ENCODE assay signal across 13 cellular contexts in the genomic region with DNA sequence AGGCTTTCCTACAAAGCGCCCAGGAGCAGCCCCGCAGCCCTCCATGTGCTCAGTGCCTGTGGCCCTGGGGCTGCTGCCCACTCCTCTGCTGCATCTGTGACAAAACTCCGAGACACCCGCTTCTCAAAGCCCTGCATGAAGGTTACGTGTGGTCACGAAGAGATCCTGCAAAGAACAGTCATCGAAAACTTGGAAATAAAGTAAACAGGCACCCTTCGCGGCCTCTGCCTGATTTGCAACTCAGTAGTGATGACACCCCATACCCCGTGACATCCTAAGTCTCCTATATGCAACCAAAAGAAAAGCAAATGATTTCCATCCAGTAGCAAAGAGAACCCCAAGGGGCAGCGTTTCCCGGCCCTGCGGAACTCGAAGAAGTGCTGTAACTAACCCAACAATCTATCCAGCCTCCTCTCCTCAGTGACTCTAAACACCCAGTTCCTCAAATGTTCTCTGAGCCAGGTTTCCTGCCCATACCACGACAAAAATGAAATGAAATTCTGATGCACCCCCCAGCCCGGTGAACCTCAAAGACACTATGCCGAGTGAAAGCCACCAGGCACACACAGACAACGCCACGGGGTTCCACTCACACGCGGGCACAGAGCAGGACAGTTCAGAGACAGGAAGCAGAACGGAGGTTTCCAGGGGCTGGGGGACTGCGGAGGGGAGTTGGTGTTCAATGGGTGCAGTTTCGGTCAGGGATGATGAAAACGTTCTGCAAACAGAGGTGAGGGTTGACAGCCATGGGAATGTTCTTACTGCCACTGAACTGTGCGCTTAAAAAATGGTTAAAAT. TPM values are rescaled to one million over a fixed set of nuclear protein-coding genes. Genes with fewer than 3 reads are reported as not detected.
DNase-seq lines count a peak whose midpoint lies in the region; ATAC-seq, FAIRE-seq and TF ChIP-seq lines count a peak whose summit lies in the region.
"Had no signal": no experiment of that assay in that cellular context is flagged by ENCODE, and none has a peak within 500 bp of the region (broad histone marks: within the 10 kb centered on the region; RNA-seq: fewer than 3 reads in every experiment).

No MANE protein-coding gene starts in this region.

- H3K4me3 ChIP-seq in left ventricle myocardium inferior: no peak overlapping the region
- H3K4me3 ChIP-seq in kidney (ENCODE audit: low read length in 2 of 2): no peak overlapping the region
- no peak overlapping the region for H3K4me3 ChIP-seq in upper lobe of right lung

- FAIRE-seq in kidney (lab: Jason Lieb, UNC): no peak

- H3K27ac ChIP-seq in left ventricle myocardium inferior (replicated peaks) (no peak overlapping the region), kidney (ENCODE audit: low read depth in 2 of 2, low read length in 2 of 2) (no peak overlapping the region), upper lobe of right lung (no peak overlapping the region)

- TF ChIP-seq CTCF in left ventricle myocardium inferior (IDR thresholded peaks at IDR 0.05; ENCODE audit: borderline replicate concordance) (no peak), kidney (IDR thresholded peaks at IDR 0.05; ENCODE audit: borderline replicate concordance, extremely low read depth, insufficient read depth) (no peak), upper lobe of right lung (IDR thresholded peaks at IDR 0.05) (no peak)

- H3K4me1 ChIP-seq in left ventricle myocardium inferior: peaks cover 38% of the 10 kb centered on the region
- peaks cover 4 to 8% of the 10 kb centered on the region in 2 donors for H3K4me1 ChIP-seq in kidney (ENCODE audit: control insufficient read depth in 1 of 2, insufficient read depth in 1 of 2, low read depth in 1 of 2, low read length in 2 of 2)
- peaks cover 13% of the 10 kb centered on the region for H3K4me1 ChIP-seq in upper lobe of right lung

- no peaks in the 10 kb centered on the region for H3K9me3 ChIP-seq in left ventricle myocardium inferior (replicated peaks)
- H3K9me3 ChIP-seq in kidney (ENCODE audit: control insufficient read depth in 1 of 2, low read length in 2 of 2): no peaks in the 10 kb centered on the region
- H3K9me3 ChIP-seq in upper lobe of right lung: no peaks in the 10 kb centered on the region

- DNase-seq in Right ventricle myocardium inferior (ENCODE audit: missing footprints) (peak; percentile 78), left ventricle myocardium inferior (no peak), SKM-1 treated with dmso at 0.1 percent for 144 hours (lab: John Stamatoyannopoulos, UW; ENCODE audit: unreplicated experiment) (peak; percentile 78), kidney (peak; percentile 51), upper lobe of right lung (peak; percentile 67), GF-D8 (lab: John Stamatoyannopoulos, UW) (no peak), AG08396 (ENCODE audit: low spot score) (no peak)
- no peak for DNase-seq in activated CD4-positive, alpha-beta T cell treated with anti-CD3 and anti-CD28 coated beads, Interleukin-2, amount 50 U/mL, for 1 hour
- DNase-seq: amygdala, Karpas-422, left colon, NCI-H2107, PC-3 had no signal

- H3K27me3 ChIP-seq in left ventricle myocardium inferior (ENCODE audit: low read depth): no peaks in the 10 kb centered on the region
- no peaks in the 10 kb centered on the region for H3K27me3 ChIP-seq in upper lobe of right lung

- H3K9ac ChIP-seq in kidney (ENCODE audit: low read length in 2 of 2): no peak overlapping the region

- intact Hi-C loops in Right ventricle myocardium inferior (cut with DNase I): no loop called here
- intact Hi-C loops in left ventricle myocardium inferior (cut with micrococcal nuclease): no loop called here
- intact Hi-C loops in kidney (cut with DNase I): no loop called here
- intact Hi-C loops in upper lobe of right lung (cut with DNase I): no loop called here

- no peak for ATAC-seq in Right ventricle myocardium inferior
- ATAC-seq in upper lobe of right lung: peak; percentile 77
- ATAC-seq: left colon, PC-3 had no signal

- H3K36me3 ChIP-seq in left ventricle myocardium inferior: peaks cover 15% of the 10 kb centered on the region
- no peaks in the 10 kb centered on the region for H3K36me3 ChIP-seq in kidney (ENCODE audit: control insufficient read depth in 1 of 2, insufficient read depth in 2 of 2, low read length in 2 of 2)
- H3K36me3 ChIP-seq in upper lobe of right lung: no peaks in the 10 kb centered on the region

RNA-seq across cellular contexts. Expression of a gene that starts 19.0 kb away (rescaled TPM):
- total RNA-seq in Right ventricle myocardium inferior (37.0 TPM), left ventricle myocardium inferior (29.5 TPM), kidney (30.9 TPM), upper lobe of right lung (33.5 TPM)
- 7.1 TPM for polyA plus RNA-seq in kidney (ENCODE audit: insufficient read depth, low read depth, low replicate concordance)

RNA-seq across cellular contexts. Expression of a gene that starts 42.6 kb away (rescaled TPM):
- total RNA-seq in Right ventricle myocardium inferior (18.7 TPM), left ventricle myocardium inferior (15.1 TPM), kidney (33.1 TPM), upper lobe of right lung (30.7 TPM)
- 22.2 TPM for polyA plus RNA-seq in kidney (ENCODE audit: insufficient read depth, low read depth, low replicate concordance)

Comparison
In these comparisons a context has a peak if more than half of its experiments do, and no peak if none do; other contexts are left out.
1. DNase-seq: peak in Right ventricle myocardium inferior (single experiment), SKM-1 treated with dmso at 0.1 percent for 144 hours (single experiment), kidney (single experiment) and upper lobe of right lung (single experiment); none in left ventricle myocardium inferior (single experiment), GF-D8 (single experiment), AG08396 (single experiment) and activated CD4-positive, alpha-beta T cell treated with anti-CD3 and anti-CD28 coated beads, Interleukin-2, amount 50 U/mL, for 1 hour (single experiment).